In the genomic region with DNA sequence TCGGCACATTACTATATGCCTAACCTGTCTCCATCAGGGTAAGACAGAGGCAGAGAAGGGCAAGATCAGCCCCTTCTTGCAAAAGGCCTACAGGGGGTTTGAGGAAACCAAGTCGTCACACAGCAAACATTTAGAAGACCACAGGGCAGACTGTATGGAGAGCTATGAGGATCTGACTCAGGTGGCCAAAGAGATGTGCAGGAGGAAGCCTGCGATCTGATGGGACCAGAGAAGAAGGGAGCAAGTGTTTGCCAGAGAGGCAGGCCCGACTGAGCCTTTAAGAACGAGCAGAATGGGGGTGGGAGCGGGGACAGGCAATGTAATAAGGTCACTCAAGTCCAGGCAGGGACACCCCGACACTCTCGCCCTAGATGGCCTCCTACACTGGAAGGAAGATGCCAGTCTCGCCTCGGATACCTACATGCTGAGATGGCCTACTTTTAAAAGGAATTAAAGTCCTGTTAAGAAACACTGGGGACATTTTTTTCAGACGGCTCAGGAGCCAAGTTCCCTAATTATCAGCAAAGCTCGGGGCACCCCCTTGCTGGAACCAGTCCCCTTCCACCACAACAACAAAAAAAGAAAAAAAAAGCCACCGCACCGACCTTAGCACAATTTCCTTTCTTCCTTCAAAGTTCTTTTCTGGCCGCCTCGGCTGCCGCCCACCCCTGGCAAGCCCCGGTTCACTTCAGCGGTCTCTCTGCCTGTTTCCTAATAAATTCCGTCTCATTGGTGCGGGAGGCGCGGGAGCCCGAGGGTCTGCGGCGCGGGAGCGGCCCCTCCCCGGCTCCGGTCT, we compare ENCODE assay signal across 1 cellular context.
TF ChIP-seq lines count a peak whose summit lies in the region.

No MANE protein-coding gene starts in this region.

TF ChIP-seq in HepG2, 621 proteins besides CTCF, POLR2A, EP300 and RAD21 (continues in another document):
- 0 out of 2 replicates have a peak, but pooled peaks have one; percentile 3 for TF ChIP-seq KDM4B (CRISPR knock-in tag; IDR thresholded peaks at IDR 0.05)
- 0 out of 2 replicates have a peak, but pooled peaks have one; percentile 16 for TF ChIP-seq ATF2 (CRISPR knock-in tag; IDR thresholded peaks at IDR 0.05)
- TF ChIP-seq, protein P1, sequence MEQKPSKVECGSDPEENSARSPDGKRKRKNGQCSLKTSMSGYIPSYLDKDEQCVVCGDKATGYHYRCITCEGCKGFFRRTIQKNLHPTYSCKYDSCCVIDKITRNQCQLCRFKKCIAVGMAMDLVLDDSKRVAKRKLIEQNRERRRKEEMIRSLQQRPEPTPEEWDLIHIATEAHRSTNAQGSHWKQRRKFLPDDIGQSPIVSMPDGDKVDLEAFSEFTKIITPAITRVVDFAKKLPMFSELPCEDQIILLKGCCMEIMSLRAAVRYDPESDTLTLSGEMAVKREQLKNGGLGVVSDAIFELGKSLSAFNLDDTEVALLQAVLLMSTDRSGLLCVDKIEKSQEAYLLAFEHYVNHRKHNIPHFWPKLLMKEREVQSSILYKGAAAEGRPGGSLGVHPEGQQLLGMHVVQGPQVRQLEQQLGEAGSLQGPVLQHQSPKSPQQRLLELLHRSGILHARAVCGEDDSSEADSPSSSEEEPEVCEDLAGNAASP (CRISPR knock-in tag; IDR thresholded peaks at IDR 0.05; ENCODE audit: borderline replicate concordance): 0 out of 2 replicates have a peak, but pooled peaks have one; percentile 27
- 0 out of 2 replicates have a peak, but pooled peaks have one; percentile 32 for TF ChIP-seq MEIS1 (CRISPR knock-in tag; IDR thresholded peaks at IDR 0.05; ENCODE audit: borderline replicate concordance)
- TF ChIP-seq TAF15 (IDR thresholded peaks at IDR 0.05; ENCODE audit: low read depth, low read length, poor library complexity, severe bottlenecking): peak; percentile 9
- 0 out of 2 replicates have a peak, but pooled peaks have one; percentile 21 for TF ChIP-seq ZNF556 (CRISPR knock-in tag; IDR thresholded peaks at IDR 0.05; ENCODE audit: borderline replicate concordance)
- no peak for TF ChIP-seq LRRFIP1 (CRISPR knock-in tag; conservative IDR thresholded peaks at IDR 0.05)
- TF ChIP-seq SNAPC2 (CRISPR knock-in tag; IDR thresholded peaks at IDR 0.05): peak; percentile 6; the same call in 1 of the 2 replicates
- TF ChIP-seq SMAD3 (CRISPR knock-in tag; IDR thresholded peaks at IDR 0.05): no peak
- no peak for TF ChIP-seq ATF3 (CRISPR knock-in tag; IDR thresholded peaks at IDR 0.05)
- TF ChIP-seq ZNF34 (CRISPR knock-in tag; IDR thresholded peaks at IDR 0.05; ENCODE audit: borderline replicate concordance): no peak
- TF ChIP-seq CEBPB (IDR thresholded peaks at IDR 0.05; ENCODE audit: borderline replicate concordance, low read depth, low read length): no peak
- TF ChIP-seq ZNF850 (CRISPR knock-in tag; conservative IDR thresholded peaks at IDR 0.05): 0 out of 2 replicates have a peak, but pooled peaks have one; percentile 4
- peak; percentile 57; the same call in 1 of the 2 replicates for TF ChIP-seq NAIF1 (CRISPR knock-in tag; IDR thresholded peaks at IDR 0.05; ENCODE audit: borderline replicate concordance)
- TF ChIP-seq ZMAT3 (CRISPR knock-in tag; conservative IDR thresholded peaks at IDR 0.05): no peak
- TF ChIP-seq, protein P2, sequence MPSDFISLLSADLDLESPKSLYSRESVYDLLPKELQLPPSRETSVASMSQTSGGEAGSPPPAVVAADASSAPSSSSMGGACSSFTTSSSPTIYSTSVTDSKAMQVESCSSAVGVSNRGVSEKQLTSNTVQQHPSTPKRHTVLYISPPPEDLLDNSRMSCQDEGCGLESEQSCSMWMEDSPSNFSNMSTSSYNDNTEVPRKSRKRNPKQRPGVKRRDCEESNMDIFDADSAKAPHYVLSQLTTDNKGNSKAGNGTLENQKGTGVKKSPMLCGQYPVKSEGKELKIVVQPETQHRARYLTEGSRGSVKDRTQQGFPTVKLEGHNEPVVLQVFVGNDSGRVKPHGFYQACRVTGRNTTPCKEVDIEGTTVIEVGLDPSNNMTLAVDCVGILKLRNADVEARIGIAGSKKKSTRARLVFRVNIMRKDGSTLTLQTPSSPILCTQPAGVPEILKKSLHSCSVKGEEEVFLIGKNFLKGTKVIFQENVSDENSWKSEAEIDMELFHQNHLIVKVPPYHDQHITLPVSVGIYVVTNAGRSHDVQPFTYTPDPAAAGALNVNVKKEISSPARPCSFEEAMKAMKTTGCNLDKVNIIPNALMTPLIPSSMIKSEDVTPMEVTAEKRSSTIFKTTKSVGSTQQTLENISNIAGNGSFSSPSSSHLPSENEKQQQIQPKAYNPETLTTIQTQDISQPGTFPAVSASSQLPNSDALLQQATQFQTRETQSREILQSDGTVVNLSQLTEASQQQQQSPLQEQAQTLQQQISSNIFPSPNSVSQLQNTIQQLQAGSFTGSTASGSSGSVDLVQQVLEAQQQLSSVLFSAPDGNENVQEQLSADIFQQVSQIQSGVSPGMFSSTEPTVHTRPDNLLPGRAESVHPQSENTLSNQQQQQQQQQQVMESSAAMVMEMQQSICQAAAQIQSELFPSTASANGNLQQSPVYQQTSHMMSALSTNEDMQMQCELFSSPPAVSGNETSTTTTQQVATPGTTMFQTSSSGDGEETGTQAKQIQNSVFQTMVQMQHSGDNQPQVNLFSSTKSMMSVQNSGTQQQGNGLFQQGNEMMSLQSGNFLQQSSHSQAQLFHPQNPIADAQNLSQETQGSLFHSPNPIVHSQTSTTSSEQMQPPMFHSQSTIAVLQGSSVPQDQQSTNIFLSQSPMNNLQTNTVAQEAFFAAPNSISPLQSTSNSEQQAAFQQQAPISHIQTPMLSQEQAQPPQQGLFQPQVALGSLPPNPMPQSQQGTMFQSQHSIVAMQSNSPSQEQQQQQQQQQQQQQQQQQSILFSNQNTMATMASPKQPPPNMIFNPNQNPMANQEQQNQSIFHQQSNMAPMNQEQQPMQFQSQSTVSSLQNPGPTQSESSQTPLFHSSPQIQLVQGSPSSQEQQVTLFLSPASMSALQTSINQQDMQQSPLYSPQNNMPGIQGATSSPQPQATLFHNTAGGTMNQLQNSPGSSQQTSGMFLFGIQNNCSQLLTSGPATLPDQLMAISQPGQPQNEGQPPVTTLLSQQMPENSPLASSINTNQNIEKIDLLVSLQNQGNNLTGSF (CRISPR knock-in tag; IDR thresholded peaks at IDR 0.05): no peak; the same call in 1 of the 2 replicates
- peak; percentile 9; the same call in 1 of the 2 replicates for TF ChIP-seq ERF (CRISPR knock-in tag; IDR thresholded peaks at IDR 0.05)
- TF ChIP-seq ZNF326 (CRISPR knock-in tag; IDR thresholded peaks at IDR 0.05; ENCODE audit: borderline replicate concordance): no peak
- TF ChIP-seq NCOR1 (IDR thresholded peaks at IDR 0.05; ENCODE audit: borderline replicate concordance, low read length): 0 out of 2 replicates have a peak, but pooled peaks have one; percentile 22
- TF ChIP-seq SYNCRIP (IDR thresholded peaks at IDR 0.05; ENCODE audit: insufficient read depth, low read depth, low read length): no peak
- TF ChIP-seq SP5 (CRISPR knock-in tag; IDR thresholded peaks at IDR 0.05; ENCODE audit: borderline replicate concordance, low read depth): peak; percentile 21; the same call in 1 of the 2 replicates
- 0 out of 2 replicates have a peak, but pooled peaks have one; percentile 46 for TF ChIP-seq ZSCAN21 (CRISPR knock-in tag; IDR thresholded peaks at IDR 0.05; ENCODE audit: borderline replicate concordance)
- TF ChIP-seq, protein P3, sequence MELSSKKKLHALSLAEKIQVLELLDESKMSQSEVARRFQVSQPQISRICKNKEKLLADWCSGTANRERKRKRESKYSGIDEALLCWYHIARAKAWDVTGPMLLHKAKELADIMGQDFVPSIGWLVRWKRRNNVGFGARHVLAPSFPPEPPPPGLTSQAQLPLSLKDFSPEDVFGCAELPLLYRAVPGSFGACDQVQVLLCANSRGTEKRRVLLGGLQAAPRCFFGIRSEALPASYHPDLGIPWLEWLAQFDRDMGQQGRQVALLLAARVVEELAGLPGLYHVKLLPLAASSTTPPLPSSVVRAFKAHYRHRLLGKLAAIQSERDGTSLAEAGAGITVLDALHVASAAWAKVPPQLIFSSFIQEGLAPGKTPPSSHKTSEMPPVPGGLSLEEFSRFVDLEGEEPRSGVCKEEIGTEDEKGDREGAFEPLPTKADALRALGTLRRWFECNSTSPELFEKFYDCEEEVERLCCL (CRISPR knock-in tag; IDR thresholded peaks at IDR 0.05; ENCODE audit: borderline replicate concordance): no peak
- 0 out of 2 replicates have a peak, but pooled peaks have one; percentile 43 for TF ChIP-seq ZNF550 (CRISPR knock-in tag; IDR thresholded peaks at IDR 0.05; ENCODE audit: borderline replicate concordance)
- TF ChIP-seq KLF16 (CRISPR knock-in tag; IDR thresholded peaks at IDR 0.05): 0 out of 4 replicates have a peak, but pooled peaks of 1 of the 2 experiments have one; percentile 6
- TF ChIP-seq ZNF747 (CRISPR knock-in tag; IDR thresholded peaks at IDR 0.05; ENCODE audit: borderline replicate concordance): no peak; the same call in 1 of the 2 replicates
- 0 out of 2 replicates have a peak, but pooled peaks have one; percentile 1 for TF ChIP-seq SNAI1 (CRISPR knock-in tag; IDR thresholded peaks at IDR 0.05; ENCODE audit: borderline replicate concordance)
- TF ChIP-seq ZNF18 (CRISPR knock-in tag; IDR thresholded peaks at IDR 0.05; ENCODE audit: insufficient replicate concordance): peak; percentile 1
- 0 out of 2 replicates have a peak, but pooled peaks have one; percentile 12 for TF ChIP-seq CAMTA2 (CRISPR knock-in tag; IDR thresholded peaks at IDR 0.05; ENCODE audit: borderline replicate concordance)
- no peak for TF ChIP-seq TRAFD1 (CRISPR knock-in tag; IDR thresholded peaks at IDR 0.05; ENCODE audit: borderline replicate concordance)
- TF ChIP-seq ZMYM4 (CRISPR knock-in tag; IDR thresholded peaks at IDR 0.05): 0 out of 2 replicates have a peak, but pooled peaks have one; percentile 11
- 0 out of 2 replicates have a peak, but pooled peaks have one; percentile 2 for TF ChIP-seq ARNT2 (CRISPR knock-in tag; IDR thresholded peaks at IDR 0.05; ENCODE audit: low read depth)
- no peak for TF ChIP-seq RFX3 (CRISPR knock-in tag; IDR thresholded peaks at IDR 0.05)
- no peak for TF ChIP-seq TFDP2 (CRISPR knock-in tag; IDR thresholded peaks at IDR 0.05)
- peak; percentile 42; the same call in 1 of the 2 replicates for TF ChIP-seq ZNF615 (CRISPR knock-in tag; IDR thresholded peaks at IDR 0.05; ENCODE audit: borderline replicate concordance)
- TF ChIP-seq ZNF781 (CRISPR knock-in tag; IDR thresholded peaks at IDR 0.05; ENCODE audit: borderline replicate concordance, not compliant biosample characterization): no peak
- 0 out of 2 replicates have a peak, but pooled peaks have one; percentile 34 for TF ChIP-seq ZBTB38 (CRISPR knock-in tag; IDR thresholded peaks at IDR 0.05)
